2 cellular contexts compared by ENCODE assay signal in the genomic region with DNA sequence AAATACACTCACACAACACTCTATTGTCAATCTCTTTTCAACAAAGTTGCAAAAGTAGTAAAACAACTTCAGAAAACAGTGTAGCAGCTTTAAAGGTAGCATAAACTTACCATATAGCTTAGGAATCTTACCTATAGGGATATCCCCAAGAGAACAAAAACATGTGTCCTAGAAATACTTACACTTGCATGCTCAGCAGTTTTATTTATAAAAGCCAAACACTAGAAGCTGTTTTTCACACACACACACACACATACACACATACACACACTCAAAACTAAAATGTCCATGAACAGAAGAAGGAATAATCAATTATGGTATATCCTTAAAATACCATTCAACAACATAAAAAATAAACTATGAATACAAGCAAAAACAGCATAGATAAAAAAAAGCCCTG.
A peak's percentile ranks its signal among the peaks of the same experiment; 100 is the strongest.
TF ChIP-seq lines count a peak whose summit lies in the region.

No MANE protein-coding gene starts in this region.

TF ChIP-seq in liver, 16 proteins besides CTCF, POLR2A, EP300 and RAD21:
- TF ChIP-seq FOXA2 (IDR thresholded peaks at IDR 0.05), result no peak
- TF ChIP-seq, protein P1, sequence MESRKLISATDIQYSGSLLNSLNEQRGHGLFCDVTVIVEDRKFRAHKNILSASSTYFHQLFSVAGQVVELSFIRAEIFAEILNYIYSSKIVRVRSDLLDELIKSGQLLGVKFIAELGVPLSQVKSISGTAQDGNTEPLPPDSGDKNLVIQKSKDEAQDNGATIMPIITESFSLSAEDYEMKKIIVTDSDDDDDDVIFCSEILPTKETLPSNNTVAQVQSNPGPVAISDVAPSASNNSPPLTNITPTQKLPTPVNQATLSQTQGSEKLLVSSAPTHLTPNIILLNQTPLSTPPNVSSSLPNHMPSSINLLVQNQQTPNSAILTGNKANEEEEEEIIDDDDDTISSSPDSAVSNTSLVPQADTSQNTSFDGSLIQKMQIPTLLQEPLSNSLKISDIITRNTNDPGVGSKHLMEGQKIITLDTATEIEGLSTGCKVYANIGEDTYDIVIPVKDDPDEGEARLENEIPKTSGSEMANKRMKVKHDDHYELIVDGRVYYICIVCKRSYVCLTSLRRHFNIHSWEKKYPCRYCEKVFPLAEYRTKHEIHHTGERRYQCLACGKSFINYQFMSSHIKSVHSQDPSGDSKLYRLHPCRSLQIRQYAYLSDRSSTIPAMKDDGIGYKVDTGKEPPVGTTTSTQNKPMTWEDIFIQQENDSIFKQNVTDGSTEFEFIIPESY (IDR thresholded peaks at IDR 0.05), result no peak

TF ChIP-seq in HepG2, 621 proteins besides CTCF, POLR2A, EP300 and RAD21:
- no peak for TF ChIP-seq NFYC (CRISPR knock-in tag; IDR thresholded peaks at IDR 0.05)
- TF ChIP-seq MAFK (conservative IDR thresholded peaks at IDR 0.05 in 1 of 2, IDR thresholded peaks at IDR 0.05 in 1 of 2; ENCODE audit: low read length in 2 of 2), result peak in 1 of 2 experiments; percentile 51; a peak in 2 of 4 replicates
- TF ChIP-seq ATRX (CRISPR knock-in tag; IDR thresholded peaks at IDR 0.05; ENCODE audit: borderline replicate concordance), result no peak
TF ChIP-seq in HepG2: peak in this region for 1.
